In the genomic region with DNA sequence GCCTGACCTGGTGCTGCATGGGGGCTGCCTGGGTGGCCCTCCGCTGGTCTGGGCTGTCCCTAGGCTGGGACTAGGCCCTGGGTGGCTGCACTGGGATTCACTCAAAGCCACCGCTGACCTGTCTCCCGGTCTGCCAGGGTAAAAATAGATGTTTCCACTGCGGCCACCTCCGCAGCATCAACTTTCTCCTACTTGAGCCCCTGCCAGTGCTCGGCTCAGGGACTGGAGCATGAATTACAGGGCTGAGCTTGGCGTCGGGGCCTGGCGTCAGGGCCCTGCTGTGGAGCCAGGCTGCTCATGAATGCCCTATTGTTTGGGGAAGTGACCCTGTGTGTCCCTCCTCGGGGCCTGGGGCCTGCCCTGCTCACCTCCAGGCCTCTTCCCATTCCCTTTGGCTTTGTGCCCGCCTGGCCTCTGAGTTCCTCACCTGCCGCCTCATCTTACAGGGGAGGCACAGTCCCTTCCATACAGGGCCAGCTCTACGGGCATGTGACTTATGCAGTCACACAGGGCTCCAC, we compare ENCODE assay signal across 1 cellular context.
A peak's percentile ranks its signal among the peaks of the same experiment; 100 is the strongest.
TF ChIP-seq lines count a peak whose summit lies in the region.

No MANE protein-coding gene starts in this region.

TF ChIP-seq in HepG2, 621 proteins besides CTCF, POLR2A, EP300 and RAD21 (continued from another document):
- TF ChIP-seq ZSCAN12 (CRISPR knock-in tag; IDR thresholded peaks at IDR 0.05) (no peak), ZFYVE20 (CRISPR knock-in tag; IDR thresholded peaks at IDR 0.05; ENCODE audit: borderline replicate concordance, low read depth) (no peak), MED8 (CRISPR knock-in tag; IDR thresholded peaks at IDR 0.05; ENCODE audit: insufficient replicate concordance) (no peak), TCF7L2 (IDR thresholded peaks at IDR 0.05; ENCODE audit: low read depth, low read length) (no peak), RBM39 (IDR thresholded peaks at IDR 0.05; ENCODE audit: low read depth, low read length, poor library complexity, severe bottlenecking) (peak; percentile 24), ZNF232 (CRISPR knock-in tag; IDR thresholded peaks at IDR 0.05; ENCODE audit: borderline replicate concordance) (no peak), ZSCAN22 (CRISPR knock-in tag; IDR thresholded peaks at IDR 0.05) (no peak), ZFP90 (CRISPR knock-in tag; IDR thresholded peaks at IDR 0.05; ENCODE audit: borderline replicate concordance) (no peak), ZNF878 (CRISPR knock-in tag; IDR thresholded peaks at IDR 0.05) (no peak), MXI1 (IDR thresholded peaks at IDR 0.05; ENCODE audit: borderline replicate concordance, low read depth, low read length) (no peak), ZSCAN25 (CRISPR knock-in tag; IDR thresholded peaks at IDR 0.05) (peak; percentile 67; the same call in 1 of the 2 replicates)
- TF ChIP-seq, protein P1, sequence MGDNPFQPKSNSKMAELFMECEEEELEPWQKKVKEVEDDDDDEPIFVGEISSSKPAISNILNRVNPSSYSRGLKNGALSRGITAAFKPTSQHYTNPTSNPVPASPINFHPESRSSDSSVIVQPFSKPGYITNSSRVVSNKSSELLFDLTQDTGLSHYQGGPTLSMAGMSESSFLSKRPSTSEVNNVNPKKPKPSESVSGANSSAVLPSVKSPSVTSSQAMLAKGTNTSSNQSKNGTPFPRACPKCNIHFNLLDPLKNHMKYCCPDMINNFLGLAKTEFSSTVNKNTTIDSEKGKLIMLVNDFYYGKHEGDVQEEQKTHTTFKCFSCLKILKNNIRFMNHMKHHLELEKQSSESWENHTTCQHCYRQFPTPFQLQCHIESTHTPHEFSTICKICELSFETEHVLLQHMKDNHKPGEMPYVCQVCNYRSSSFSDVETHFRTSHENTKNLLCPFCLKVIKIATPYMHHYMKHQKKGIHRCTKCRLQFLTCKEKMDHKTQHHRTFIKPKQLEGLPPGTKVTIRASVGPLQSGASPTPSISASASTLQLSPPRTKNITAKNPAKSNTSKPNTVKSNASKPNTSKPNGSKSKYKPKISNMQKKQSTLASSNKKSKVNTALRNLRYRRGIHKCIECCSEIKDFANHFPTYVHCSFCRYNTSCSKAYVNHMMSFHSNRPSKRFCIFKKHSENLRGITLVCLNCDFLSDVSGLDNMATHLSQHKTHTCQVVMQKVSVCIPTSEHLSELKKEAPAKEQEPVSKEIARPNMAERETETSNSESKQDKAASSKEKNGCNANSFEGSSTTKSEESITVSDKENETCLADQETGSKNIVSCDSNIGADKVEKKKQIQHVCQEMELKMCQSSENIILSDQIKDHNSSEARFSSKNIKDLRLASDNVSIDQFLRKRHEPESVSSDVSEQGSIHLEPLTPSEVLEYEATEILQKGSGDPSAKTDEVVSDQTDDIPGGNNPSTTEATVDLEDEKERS (CRISPR knock-in tag; IDR thresholded peaks at IDR 0.05): no peak
- TF ChIP-seq, protein P2, sequence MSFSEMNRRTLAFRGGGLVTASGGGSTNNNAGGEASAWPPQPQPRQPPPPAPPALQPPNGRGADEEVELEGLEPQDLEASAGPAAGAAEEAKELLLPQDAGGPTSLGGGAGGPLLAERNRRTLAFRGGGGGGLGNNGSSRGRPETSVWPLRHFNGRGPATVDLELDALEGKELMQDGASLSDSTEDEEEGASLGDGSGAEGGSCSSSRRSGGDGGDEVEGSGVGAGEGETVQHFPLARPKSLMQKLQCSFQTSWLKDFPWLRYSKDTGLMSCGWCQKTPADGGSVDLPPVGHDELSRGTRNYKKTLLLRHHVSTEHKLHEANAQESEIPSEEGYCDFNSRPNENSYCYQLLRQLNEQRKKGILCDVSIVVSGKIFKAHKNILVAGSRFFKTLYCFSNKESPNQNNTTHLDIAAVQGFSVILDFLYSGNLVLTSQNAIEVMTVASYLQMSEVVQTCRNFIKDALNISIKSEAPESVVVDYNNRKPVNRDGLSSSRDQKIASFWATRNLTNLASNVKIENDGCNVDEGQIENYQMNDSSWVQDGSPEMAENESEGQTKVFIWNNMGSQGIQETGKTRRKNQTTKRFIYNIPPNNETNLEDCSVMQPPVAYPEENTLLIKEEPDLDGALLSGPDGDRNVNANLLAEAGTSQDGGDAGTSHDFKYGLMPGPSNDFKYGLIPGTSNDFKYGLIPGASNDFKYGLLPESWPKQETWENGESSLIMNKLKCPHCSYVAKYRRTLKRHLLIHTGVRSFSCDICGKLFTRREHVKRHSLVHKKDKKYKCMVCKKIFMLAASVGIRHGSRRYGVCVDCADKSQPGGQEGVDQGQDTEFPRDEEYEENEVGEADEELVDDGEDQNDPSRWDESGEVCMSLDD (CRISPR knock-in tag; IDR thresholded peaks at IDR 0.05; ENCODE audit: borderline replicate concordance): no peak
- TF ChIP-seq, protein P3, sequence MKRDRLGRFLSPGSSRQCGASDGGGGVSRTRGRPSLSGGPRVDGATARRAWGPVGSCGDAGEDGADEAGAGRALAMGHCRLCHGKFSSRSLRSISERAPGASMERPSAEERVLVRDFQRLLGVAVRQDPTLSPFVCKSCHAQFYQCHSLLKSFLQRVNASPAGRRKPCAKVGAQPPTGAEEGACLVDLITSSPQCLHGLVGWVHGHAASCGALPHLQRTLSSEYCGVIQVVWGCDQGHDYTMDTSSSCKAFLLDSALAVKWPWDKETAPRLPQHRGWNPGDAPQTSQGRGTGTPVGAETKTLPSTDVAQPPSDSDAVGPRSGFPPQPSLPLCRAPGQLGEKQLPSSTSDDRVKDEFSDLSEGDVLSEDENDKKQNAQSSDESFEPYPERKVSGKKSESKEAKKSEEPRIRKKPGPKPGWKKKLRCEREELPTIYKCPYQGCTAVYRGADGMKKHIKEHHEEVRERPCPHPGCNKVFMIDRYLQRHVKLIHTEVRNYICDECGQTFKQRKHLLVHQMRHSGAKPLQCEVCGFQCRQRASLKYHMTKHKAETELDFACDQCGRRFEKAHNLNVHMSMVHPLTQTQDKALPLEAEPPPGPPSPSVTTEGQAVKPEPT (CRISPR knock-in tag; IDR thresholded peaks at IDR 0.05; ENCODE audit: low read depth): no peak
